In genomic region chr12:89429539-89429938, GRCh38 we compare ENCODE assay signal across 18 cellular contexts.
DNase-seq lines count a peak whose midpoint lies in the region; ATAC-seq and TF ChIP-seq lines count a peak whose summit lies in the region.
"Had no signal": no experiment of that assay in that cellular context is flagged by ENCODE, and none has a peak within 500 bp of the region (broad histone marks: within the 10 kb centered on the region; RNA-seq: fewer than 3 reads in every experiment).

No MANE protein-coding gene starts in this region.

- TF ChIP-seq CTCF in natural killer cell (IDR thresholded peaks at IDR 0.05) = no peak

- no peak for ATAC-seq in natural killer cell
- ATAC-seq in natural killer cell treated with Interleukin-12 subunit alpha and Interleukin-12 subunit beta and Interleukin-15 and Interleukin-18, amount 100 ng/mL, for 72 hours = no peak
- no peak for ATAC-seq in HG03571 (IDR thresholded peaks at IDR 0.05; ENCODE audit: unreplicated experiment)
- ATAC-seq: CD8-positive, alpha-beta T cell; GM12878; HepG2 had no signal

- POLR2A ChIA-PET in activated CD4-positive, alpha-beta memory T cell treated with anti-CD3 and anti-CD28 coated beads, Interleukin-2, amount 10 ng/mL, durations not matched to agents 7 days and 5 days (lab: Charles Lee) = interaction anchor here (1.2 to 3.0 kb wide), 2 partner anchors 10 to 77 kb away, joined by 3 to 43 read pairs; partner anchors contain the start of gene DUSP6
- POLR2A ChIA-PET in activated CD4-positive, alpha-beta memory T cell treated with anti-CD3 and anti-CD28 coated beads for 36 hours (lab: Charles Lee) = no interaction called here

- H3K4me1 Mint-ChIP-seq in activated CD4-positive, alpha-beta memory T cell treated with anti-CD3 and anti-CD28 coated beads, Interleukin-2, amount 10 ng/mL, durations not matched to agents 7 days and 5 days = peaks cover 46% of the 10 kb centered on the region
- H3K4me1 Mint-ChIP-seq in activated CD4-positive, alpha-beta memory T cell treated with anti-CD3 and anti-CD28 coated beads for 36 hours (ENCODE audit: low read depth) = peaks cover 31% of the 10 kb centered on the region
- peaks cover 29 to 33% of the 10 kb centered on the region in 2 donors for H3K4me1 Mint-ChIP-seq in natural killer cell
- peaks cover 28 to 32% of the 10 kb centered on the region in 2 donors for H3K4me1 Mint-ChIP-seq in natural killer cell treated with Interleukin-12 subunit alpha and Interleukin-12 subunit beta and Interleukin-15 and Interleukin-18, amount 100 ng/mL, for 72 hours (ENCODE audit: low read depth in 2 of 2)
- H3K4me1 Mint-ChIP-seq: H9 had no signal

- no peaks in the 10 kb centered on the region for H3K27me3 Mint-ChIP-seq in activated CD4-positive, alpha-beta memory T cell treated with anti-CD3 and anti-CD28 coated beads, Interleukin-2, amount 10 ng/mL, durations not matched to agents 7 days and 5 days
- no peaks in the 10 kb centered on the region for H3K27me3 Mint-ChIP-seq in activated CD4-positive, alpha-beta memory T cell treated with anti-CD3 and anti-CD28 coated beads for 36 hours
- H3K27me3 Mint-ChIP-seq in natural killer cell (ENCODE audit: low read depth in 2 of 2) = no peaks in the 10 kb centered on the region
- H3K27me3 Mint-ChIP-seq in natural killer cell treated with Interleukin-12 subunit alpha and Interleukin-12 subunit beta and Interleukin-15 and Interleukin-18, amount 100 ng/mL, for 72 hours = no peaks in the 10 kb centered on the region
- H3K27me3 Mint-ChIP-seq: B cell had no signal

- peak overlapping the region; percentile 50 for H3K27ac Mint-ChIP-seq in activated CD4-positive, alpha-beta memory T cell treated with anti-CD3 and anti-CD28 coated beads, Interleukin-2, amount 10 ng/mL, durations not matched to agents 7 days and 5 days
- H3K27ac Mint-ChIP-seq in activated CD4-positive, alpha-beta memory T cell treated with anti-CD3 and anti-CD28 coated beads for 36 hours = no peak overlapping the region
- H3K27ac Mint-ChIP-seq in natural killer cell = peak overlapping the region; percentile 82 to 89
- no peak overlapping the region for H3K27ac Mint-ChIP-seq in natural killer cell treated with Interleukin-12 subunit alpha and Interleukin-12 subunit beta and Interleukin-15 and Interleukin-18, amount 100 ng/mL, for 72 hours
- H3K27ac Mint-ChIP-seq: B cell; CD8-positive, alpha-beta T cell; H9 had no signal

- H3K9me3 Mint-ChIP-seq in activated CD4-positive, alpha-beta memory T cell treated with anti-CD3 and anti-CD28 coated beads, Interleukin-2, amount 10 ng/mL, durations not matched to agents 7 days and 5 days = peaks cover 4% of the 10 kb centered on the region
- no peaks in the 10 kb centered on the region for H3K9me3 Mint-ChIP-seq in activated CD4-positive, alpha-beta memory T cell treated with anti-CD3 and anti-CD28 coated beads for 36 hours
- H3K9me3 Mint-ChIP-seq in natural killer cell = no peaks in the 10 kb centered on the region
- H3K9me3 Mint-ChIP-seq in natural killer cell treated with Interleukin-12 subunit alpha and Interleukin-12 subunit beta and Interleukin-15 and Interleukin-18, amount 100 ng/mL, for 72 hours = no peaks in the 10 kb centered on the region
- H3K9me3 Mint-ChIP-seq: CD8-positive, alpha-beta T cell; H9 had no signal

- no peak for DNase-seq in activated CD4-positive, alpha-beta memory T cell treated with anti-CD3 and anti-CD28 coated beads, Interleukin-2, amount 10 ng/mL, durations not matched to agents 7 days and 5 days
- DNase-seq in activated CD4-positive, alpha-beta memory T cell treated with anti-CD3 and anti-CD28 coated beads for 36 hours = no peak
- DNase-seq in natural killer cell (no peak), dedifferentiated amniotic fluid mesenchymal stem cell (ENCODE audit: extremely low spot score) (peak; percentile 5), NCI-H1417 treated with DMSO at 0.1 percent for 48 hours (lab: John Stamatoyannopoulos, UW) (no peak)
- no peak for DNase-seq in natural killer cell treated with Interleukin-12 subunit alpha and Interleukin-12 subunit beta and Interleukin-15 and Interleukin-18, amount 100 ng/mL, for 72 hours (ENCODE audit: low spot score)
- DNase-seq: CD8-positive, alpha-beta T cell; COR-L47; DMS 273 treated with DMSO at 0.1 percent for 48 hours; DMS53; DND-41; EL; GOT3; H9 had no signal

- CTCF ChIA-PET in activated CD4-positive, alpha-beta memory T cell treated with anti-CD3 and anti-CD28 coated beads, Interleukin-2, amount 10 ng/mL, durations not matched to agents 7 days and 5 days (lab: Charles Lee) = interaction anchor here (0.7 kb wide), 1 partner anchor 412 kb away, joined by 3 read pairs; no protein-coding TSS in a partner anchor
- CTCF ChIA-PET in activated CD4-positive, alpha-beta memory T cell treated with anti-CD3 and anti-CD28 coated beads for 36 hours (lab: Charles Lee) = interaction anchor here (1.8 kb wide), 1 partner anchor 413 kb away, joined by 4 read pairs; no protein-coding TSS in a partner anchor

- intact Hi-C loops in activated CD4-positive, alpha-beta memory T cell treated with anti-CD3 and anti-CD28 coated beads for 36 hours (cut with micrococcal nuclease) = no loop called here
- intact Hi-C loops in natural killer cell (cut with micrococcal nuclease) = no loop called here

- H3K36me3 Mint-ChIP-seq in activated CD4-positive, alpha-beta memory T cell treated with anti-CD3 and anti-CD28 coated beads, Interleukin-2, amount 10 ng/mL, durations not matched to agents 7 days and 5 days (ENCODE audit: low read depth) = peaks cover 68% of the 10 kb centered on the region
- H3K36me3 Mint-ChIP-seq in activated CD4-positive, alpha-beta memory T cell treated with anti-CD3 and anti-CD28 coated beads for 36 hours = peaks cover 23% of the 10 kb centered on the region
- peaks cover 5% of the 10 kb centered on the region for H3K36me3 Mint-ChIP-seq in natural killer cell
- H3K36me3 Mint-ChIP-seq in natural killer cell treated with Interleukin-12 subunit alpha and Interleukin-12 subunit beta and Interleukin-15 and Interleukin-18, amount 100 ng/mL, for 72 hours = peaks cover 19% of the 10 kb centered on the region

- no peak overlapping the region for H3K4me3 Mint-ChIP-seq in activated CD4-positive, alpha-beta memory T cell treated with anti-CD3 and anti-CD28 coated beads, Interleukin-2, amount 10 ng/mL, durations not matched to agents 7 days and 5 days
- H3K4me3 Mint-ChIP-seq in activated CD4-positive, alpha-beta memory T cell treated with anti-CD3 and anti-CD28 coated beads for 36 hours = no peak overlapping the region
- peak overlapping the region; percentile 52 for H3K4me3 Mint-ChIP-seq in natural killer cell
- H3K4me3 Mint-ChIP-seq in natural killer cell treated with Interleukin-12 subunit alpha and Interleukin-12 subunit beta and Interleukin-15 and Interleukin-18, amount 100 ng/mL, for 72 hours = no peak overlapping the region
- H3K4me3 Mint-ChIP-seq: B cell; CD8-positive, alpha-beta T cell; H9 had no signal

Comparison
In these comparisons a context has a peak if more than half of its experiments do, and no peak if none do; other contexts are left out.
1. H3K27ac Mint-ChIP-seq: peak in activated CD4-positive, alpha-beta memory T cell treated with anti-CD3 and anti-CD28 coated beads, Interleukin-2, amount 10 ng/mL, durations not matched to agents 7 days and 5 days (single experiment) and natural killer cell (2 of 2); none in activated CD4-positive, alpha-beta memory T cell treated with anti-CD3 and anti-CD28 coated beads for 36 hours (single experiment) and natural killer cell treated with Interleukin-12 subunit alpha and Interleukin-12 subunit beta and Interleukin-15 and Interleukin-18, amount 100 ng/mL, for 72 hours (0 of 2).